In genomic region chr22:26658161-26658560, GRCh38 we compare ENCODE assay signal across 8 cellular contexts. TPM values are rescaled to one million over a fixed set of nuclear protein-coding genes. Genes with fewer than 3 reads are reported as not detected.
DNase-seq lines count a peak whose midpoint lies in the region; ATAC-seq and TF ChIP-seq lines count a peak whose summit lies in the region.

No MANE protein-coding gene starts in this region.

- H4K20me1 ChIP-seq in SU-DHL-6 (ENCODE audit: low read depth, low read length) (no peaks in the 10 kb centered on the region), fibroblast of lung (ENCODE audit: control insufficient read depth, extremely low read depth, insufficient read depth, low read length) (no peaks in the 10 kb centered on the region)

- H2AFZ ChIP-seq in SU-DHL-6 (ENCODE audit: low read depth, low read length, severe bottlenecking) (peak overlapping the region; percentile 89), fibroblast of lung (ENCODE audit: low read length) (no peak overlapping the region)

- intact Hi-C loops in activated CD4-positive, alpha-beta T cell treated with anti-CD3 and anti-CD28 coated beads, Interleukin-2, amount 10 ng/mL, durations not matched to agents 24 days and 14 days (cut with micrococcal nuclease), result loop anchor here (2.0 kb wide), 1 partner anchor 175 kb away; the partner anchor contains the start of genes HPS4 and SRRD

- H3K9ac ChIP-seq in SU-DHL-6 (ENCODE audit: low read length) (peak overlapping the region; percentile 52), fibroblast of lung (ENCODE audit: insufficient read depth, low read length) (no peak overlapping the region)

- H3K4me1 ChIP-seq in fibroblast of lung (ENCODE audit: control insufficient read depth, extremely low read depth, insufficient read depth, low read length), result peaks cover 12% of the 10 kb centered on the region

- peak overlapping the region; percentile 69 for H3K4me2 ChIP-seq in SU-DHL-6 (ENCODE audit: low read depth, low read length, poor library complexity, severe bottlenecking)
- H3K4me2 ChIP-seq in fibroblast of lung (ENCODE audit: extremely low read depth, insufficient read depth, low read length), result peak overlapping the region; percentile 87

- H3K27me3 ChIP-seq in SU-DHL-6 (ENCODE audit: low read length) (no peaks in the 10 kb centered on the region), fibroblast of lung (ENCODE audit: control insufficient read depth, insufficient read depth, low read length) (peaks cover 25% of the 10 kb centered on the region)

- H3K27ac Mint-ChIP-seq in activated CD4-positive, alpha-beta T cell treated with anti-CD3 and anti-CD28 coated beads, Interleukin-2, amount 10 ng/mL, durations not matched to agents 24 days and 14 days, result peak overlapping the region; percentile 95
- peak overlapping the region; percentile 66 for H3K27ac Mint-ChIP-seq in stimulated activated memory B cell treated with anti-CD40 and anti-IgM and Interleukin-4, amounts not matched to agents 10 μg/mL and 1 μg/mL and 100 μg/mL, for 72 hours

- peaks cover 11% of the 10 kb centered on the region for H3F3A ChIP-seq in SU-DHL-6 (ENCODE audit: insufficient read depth)

- H3K9me3 Mint-ChIP-seq in activated CD4-positive, alpha-beta T cell treated with anti-CD3 and anti-CD28 coated beads, Interleukin-2, amount 10 ng/mL, durations not matched to agents 24 days and 14 days, result no peaks in the 10 kb centered on the region
- no peaks in the 10 kb centered on the region for H3K9me3 Mint-ChIP-seq in stimulated activated memory B cell treated with anti-CD40 and anti-IgM and Interleukin-4, amounts not matched to agents 10 μg/mL and 1 μg/mL and 100 μg/mL, for 72 hours

- peaks cover 15% of the 10 kb centered on the region for H3K36me3 Mint-ChIP-seq in activated CD4-positive, alpha-beta T cell treated with anti-CD3 and anti-CD28 coated beads, Interleukin-2, amount 10 ng/mL, durations not matched to agents 24 days and 14 days (ENCODE audit: low read depth)
- H3K36me3 Mint-ChIP-seq in stimulated activated memory B cell treated with anti-CD40 and anti-IgM and Interleukin-4, amounts not matched to agents 10 μg/mL and 1 μg/mL and 100 μg/mL, for 72 hours, result no peaks in the 10 kb centered on the region

- TF ChIP-seq CTCF in SU-DHL-6 (IDR thresholded peaks at IDR 0.05; ENCODE audit: insufficient read depth, low read length, poor library complexity, severe bottlenecking) (no peak), fibroblast of lung (conservative IDR thresholded peaks at IDR 0.05 in 1 of 2, IDR thresholded peaks at IDR 0.05 in 1 of 2; ENCODE audit: low read depth in 1 of 2, low read length in 2 of 2) (no peak)

- H3K27ac ChIP-seq in SU-DHL-6 (ENCODE audit: low read depth, low read length) (no peak overlapping the region), fibroblast of lung (ENCODE audit: insufficient read depth, low read length) (no peak overlapping the region)

- H3K4me3 Mint-ChIP-seq in activated CD4-positive, alpha-beta T cell treated with anti-CD3 and anti-CD28 coated beads, Interleukin-2, amount 10 ng/mL, durations not matched to agents 24 days and 14 days, result peak overlapping the region; percentile 94
- H3K4me3 Mint-ChIP-seq in stimulated activated memory B cell treated with anti-CD40 and anti-IgM and Interleukin-4, amounts not matched to agents 10 μg/mL and 1 μg/mL and 100 μg/mL, for 72 hours, result peak overlapping the region; percentile 84

- no peak for ATAC-seq in stimulated activated memory B cell treated with anti-CD40 and anti-IgM and Interleukin-4, amounts not matched to agents 10 μg/mL and 1 μg/mL and 100 μg/mL, for 72 hours
- no peak for ATAC-seq in HG02840 (IDR thresholded peaks at IDR 0.05; ENCODE audit: low FRiP score, unreplicated experiment)
- no peak for ATAC-seq in HG03025 (IDR thresholded peaks at IDR 0.05; ENCODE audit: low FRiP score, unreplicated experiment)

- H3K4me3 ChIP-seq in SU-DHL-6 (ENCODE audit: insufficient read depth, low read length, poor library complexity, severe bottlenecking) (peak overlapping the region; percentile 42), fibroblast of lung (replicated peaks in 1 of 4; ENCODE audit: control extremely low read depth in 1 of 4, insufficient read depth in 1 of 4, low read depth in 3 of 4, low read length in 4 of 4) (peak overlapping the region; percentile 5 to 71 (median 42))

- H3K79me2 ChIP-seq in SU-DHL-6 (ENCODE audit: insufficient read depth, low read length) (no peaks in the 10 kb centered on the region), fibroblast of lung (ENCODE audit: control insufficient read depth, insufficient read depth, low read length) (no peaks in the 10 kb centered on the region)

- H3K27me3 Mint-ChIP-seq in activated CD4-positive, alpha-beta T cell treated with anti-CD3 and anti-CD28 coated beads, Interleukin-2, amount 10 ng/mL, durations not matched to agents 24 days and 14 days, result peaks cover 4% of the 10 kb centered on the region
- peaks cover 15% of the 10 kb centered on the region for H3K27me3 Mint-ChIP-seq in stimulated activated memory B cell treated with anti-CD40 and anti-IgM and Interleukin-4, amounts not matched to agents 10 μg/mL and 1 μg/mL and 100 μg/mL, for 72 hours

- no peaks in the 10 kb centered on the region for H3K9me3 ChIP-seq in SU-DHL-6 (ENCODE audit: insufficient read depth, low read length)
- H3K9me3 ChIP-seq in fibroblast of lung (ENCODE audit: control insufficient read depth, insufficient read depth, low read depth, low read length), result no peaks in the 10 kb centered on the region

- H3K36me3 ChIP-seq in SU-DHL-6 (ENCODE audit: low read length) (no peaks in the 10 kb centered on the region), fibroblast of lung (ENCODE audit: control insufficient read depth, insufficient read depth, low read length) (no peaks in the 10 kb centered on the region)

- peak; percentile 70 for DNase-seq in activated CD4-positive, alpha-beta T cell treated with anti-CD3 and anti-CD28 coated beads, Interleukin-2, amount 10 ng/mL, durations not matched to agents 24 days and 14 days
- DNase-seq in activated CD4-positive, alpha-beta T cell treated with anti-CD3 and anti-CD28 coated beads, Interleukin-2, amount 50 U/mL, for 48 hours, result no peak
- no peak for DNase-seq in fibroblast of lung (ENCODE audit: low read depth in 2 of 2)
- no peak for DNase-seq in Ammon's horn (ENCODE audit: low spot score)

- peaks cover 35% of the 10 kb centered on the region for H3K4me1 Mint-ChIP-seq in activated CD4-positive, alpha-beta T cell treated with anti-CD3 and anti-CD28 coated beads, Interleukin-2, amount 10 ng/mL, durations not matched to agents 24 days and 14 days
- H3K4me1 Mint-ChIP-seq in stimulated activated memory B cell treated with anti-CD40 and anti-IgM and Interleukin-4, amounts not matched to agents 10 μg/mL and 1 μg/mL and 100 μg/mL, for 72 hours, result peaks cover 36% of the 10 kb centered on the region

- H3K9me2 ChIP-seq in SU-DHL-6 (replicated peaks; ENCODE audit: insufficient read depth, low read length), result no peaks in the 10 kb centered on the region

RNA-seq across cellular contexts. Expression of gene MIAT, which starts 0.8 kb away (rescaled TPM):
- 38.4 and 42.3 TPM in 2 replicates for total RNA-seq in activated CD4-positive, alpha-beta T cell treated with anti-CD3 and anti-CD28 coated beads, Interleukin-2, amount 10 ng/mL, durations not matched to agents 24 days and 14 days
- 2.1 and 10.2 TPM in 2 replicates for total RNA-seq in fibroblast of lung
- 1.6 and 1.9 TPM in 2 replicates for polyA plus RNA-seq in fibroblast of lung
- polyA plus RNA-seq in fibroblast of lung (2012), result 1.4 and 1.9 TPM in 2 replicates
- 0.43 and 0.63 TPM in 2 replicates for polyA minus RNA-seq in fibroblast of lung (ENCODE audit: low replicate concordance)

RNA-seq across cellular contexts. Expression of gene CRYBA4, which starts 36.4 kb away (rescaled TPM):
- total RNA-seq in activated CD4-positive, alpha-beta T cell treated with anti-CD3 and anti-CD28 coated beads, Interleukin-2, amount 10 ng/mL, durations not matched to agents 24 days and 14 days, result not detected in 2 replicates
- not detected in 2 replicates for total RNA-seq in fibroblast of lung
- not detected in 2 replicates for polyA plus RNA-seq in fibroblast of lung
- not detected in 2 replicates for polyA plus RNA-seq in fibroblast of lung (2012)
- not detected in 2 replicates for polyA minus RNA-seq in fibroblast of lung (ENCODE audit: low replicate concordance)

RNA-seq across cellular contexts. Expression of gene CRYBB1, which starts 40.3 kb away (rescaled TPM):
- total RNA-seq in activated CD4-positive, alpha-beta T cell treated with anti-CD3 and anti-CD28 coated beads, Interleukin-2, amount 10 ng/mL, durations not matched to agents 24 days and 14 days, result not detected in 2 replicates
- total RNA-seq in fibroblast of lung, result not detected in 2 replicates
- not detected in 2 replicates for polyA plus RNA-seq in fibroblast of lung
- not detected in 2 replicates for polyA plus RNA-seq in fibroblast of lung (2012)
- not detected in 2 replicates for polyA minus RNA-seq in fibroblast of lung (ENCODE audit: low replicate concordance)
